25 cellular contexts compared by ENCODE assay signal in the genomic region with DNA sequence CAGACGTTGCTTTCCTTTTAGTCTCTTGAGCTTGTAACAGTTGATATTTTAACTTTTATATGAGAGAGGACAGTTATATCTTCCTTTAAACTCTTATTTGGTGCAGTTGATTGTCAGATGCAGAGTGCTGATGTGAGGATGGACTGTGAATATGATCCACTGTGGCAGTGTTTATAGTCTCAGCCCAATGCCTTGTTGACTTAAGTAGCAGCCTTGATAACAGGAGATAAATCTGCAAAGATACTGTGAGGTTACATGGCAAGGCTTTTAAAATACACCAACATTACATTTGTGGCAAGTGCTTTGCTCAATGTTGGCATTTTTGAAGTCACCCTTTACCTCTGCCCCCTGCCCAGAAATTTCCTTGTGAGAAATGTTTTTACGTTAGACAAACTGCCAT.
DNase-seq lines count a peak whose midpoint lies in the region; ATAC-seq and TF ChIP-seq lines count a peak whose summit lies in the region.
"Had no signal": no experiment of that assay in that cellular context is flagged by ENCODE, and none has a peak within 500 bp of the region (broad histone marks: within the 10 kb centered on the region; RNA-seq: fewer than 3 reads in every experiment).

No MANE protein-coding gene starts in this region.

- H3K36me3 Mint-ChIP-seq in activated T-helper 17 cell treated with anti-CD3 and anti-CD28 coated beads, Interleukin-2, amount 50 U/mL, for 72 hours (ENCODE audit: low read depth): no peaks in the 10 kb centered on the region

- no CpG with 5 or more reads among the region's 2 CpGs for WGBS in mesendoderm (ENCODE audit: extremely low coverage, insufficient coverage, low lambda C conversion rate)

- no peak overlapping the region for H2BK120ac ChIP-seq in mesendoderm (ENCODE audit: low read depth, low read length)

- H3K36me3 ChIP-seq in HEK293 (ENCODE audit: control insufficient read depth in 2 of 2, insufficient read depth in 1 of 2, low read length in 2 of 2) (no peaks in the 10 kb centered on the region), mesendoderm (ENCODE audit: control insufficient read depth, insufficient read depth, low read length) (no peaks in the 10 kb centered on the region)
- H3K36me3 ChIP-seq: BE2C, SJSA1 had no signal

- peak overlapping the region; percentile 47 for H3K4me3 Mint-ChIP-seq in activated T-helper 17 cell treated with anti-CD3 and anti-CD28 coated beads, Interleukin-2, amount 50 U/mL, for 72 hours

- CTCF ChIA-PET in HEK293 (lab: Yijun Ruan, JAX): interaction anchor here (0.6 to 1.0 kb wide), 2 partner anchors 9 to 120 kb away, joined by 3 to 4 read pairs; no protein-coding TSS in a partner anchor

- no peak overlapping the region for H3K56ac ChIP-seq in mesendoderm (ENCODE audit: low read length)

- no peak overlapping the region for H4K8ac ChIP-seq in mesendoderm (ENCODE audit: low read depth, low read length)

- H3K4me1 ChIP-seq in HEK293 (ENCODE audit: control insufficient read depth, insufficient read depth, low read length) (peaks cover 52% of the 10 kb centered on the region), mesendoderm (ENCODE audit: control insufficient read depth, low read depth, low read length) (peaks cover 23% of the 10 kb centered on the region)
- H3K4me1 ChIP-seq: SJSA1 had no signal

- H3K79me1 ChIP-seq in mesendoderm (ENCODE audit: low read length): no peaks in the 10 kb centered on the region

- peak overlapping the region; percentile 81 for H3K27ac Mint-ChIP-seq in activated T-helper 17 cell treated with anti-CD3 and anti-CD28 coated beads, Interleukin-2, amount 50 U/mL, for 72 hours

- H3K18ac ChIP-seq in mesendoderm (ENCODE audit: low read length): no peak overlapping the region

- H3K4me2 ChIP-seq in mesendoderm (ENCODE audit: low read length): no peak overlapping the region

- H2BK5ac ChIP-seq in mesendoderm (ENCODE audit: low read length): no peak overlapping the region

- H3K4me3 ChIP-seq in HEK293 (ENCODE audit: low read depth, low read length) (no peak overlapping the region), mesendoderm (ENCODE audit: low read length) (no peak overlapping the region)
- H3K4me3 ChIP-seq: SJSA1 had no signal

- no peaks in the 10 kb centered on the region for H3K79me2 ChIP-seq in mesendoderm (ENCODE audit: control insufficient read depth, insufficient read depth, low read length)

- peaks cover 4% of the 10 kb centered on the region for H3K27me3 Mint-ChIP-seq in activated T-helper 17 cell treated with anti-CD3 and anti-CD28 coated beads, Interleukin-2, amount 50 U/mL, for 72 hours

- H3K4me1 Mint-ChIP-seq in activated T-helper 17 cell treated with anti-CD3 and anti-CD28 coated beads, Interleukin-2, amount 50 U/mL, for 72 hours: peaks cover 6% of the 10 kb centered on the region

- H2BK15ac ChIP-seq in mesendoderm (replicated peaks; ENCODE audit: low read depth): no peak overlapping the region

- peak overlapping the region; percentile 43 for H3K4ac ChIP-seq in mesendoderm (ENCODE audit: low read depth, low read length)

- no peak overlapping the region for H2AK5ac ChIP-seq in mesendoderm (ENCODE audit: low read length)

- H3K9me3 ChIP-seq in HEK293 (ENCODE audit: control insufficient read depth, insufficient read depth, low read depth, low read length): no peaks in the 10 kb centered on the region
- H3K9me3 ChIP-seq: BE2C, SJSA1 had no signal

- H3K27ac ChIP-seq in HEK293 (ENCODE audit: extremely low read depth, low read depth, low read length): peak overlapping the region; percentile 55; the same call in 1 of the 2 replicates
- no peak overlapping the region for H3K27ac ChIP-seq in mesendoderm (ENCODE audit: low read depth, low read length)
- H3K27ac ChIP-seq: 22Rv1, SJSA1 had no signal

- peak; percentile 11 for DNase-seq in NCI-H748 (lab: John Stamatoyannopoulos, UW; ENCODE audit: unreplicated experiment)
- DNase-seq in NCI-H748 treated with DMSO at 0.1 percent for 48 hours (lab: John Stamatoyannopoulos, UW): no peak
- DNase-seq in mesendoderm: peak; percentile 58
- DNase-seq in GOT3 (lab: John Stamatoyannopoulos, UW): no peak
- DNase-seq in NCI-H524 treated with DMSO at 0.1 percent for 48 hours (lab: John Stamatoyannopoulos, UW): no peak
- DNase-seq: BE2C; Calu3; DND-41; MV-4-11; NCI-H1105; NCI-H1436 treated with DMSO at 0.1 percent for 48 hours; NCI-H187 treated with DMSO at 0.1 percent for 48 hours; NCI-H2171 treated with DMSO at 0.1 percent for 48 hours; NCI-H345; NCI-H510A treated with DMSO at 0.1 percent for 48 hours; NCI-H82; NK-92 treated with Interleukin-12 subunit alpha and Interleukin-12 subunit beta, amount 100 ng/mL, for 24 hours; Right ventricle myocardium superior; RPMI8226 had no signal

- no peak for ATAC-seq in activated T-helper 17 cell treated with anti-CD3 and anti-CD28 coated beads, Interleukin-2, amount 50 U/mL, for 72 hours (replicated peaks)
- ATAC-seq in HG03442 (IDR thresholded peaks at IDR 0.05; ENCODE audit: unreplicated experiment): no peak
- ATAC-seq: HepG2 had no signal

- H4K5ac ChIP-seq in mesendoderm (ENCODE audit: low read length): no peak overlapping the region

- no peak for TF ChIP-seq CTCF in HEK293 (tag by site-specific recombination; IDR thresholded peaks at IDR 0.05)

- no peak overlapping the region for H3K9ac ChIP-seq in mesendoderm (ENCODE audit: low read length)

- no peak overlapping the region for H3K23ac ChIP-seq in mesendoderm (ENCODE audit: low read length)

- H3K9me3 Mint-ChIP-seq in activated T-helper 17 cell treated with anti-CD3 and anti-CD28 coated beads, Interleukin-2, amount 50 U/mL, for 72 hours: no peaks in the 10 kb centered on the region

- POLR2A ChIA-PET in HEK293 (lab: Yijun Ruan, JAX): no interaction called here

- no peaks in the 10 kb centered on the region for H3K27me3 ChIP-seq in mesendoderm (ENCODE audit: insufficient read depth, low read length, poor library complexity)
- H3K27me3 ChIP-seq: BE2C, SJSA1 had no signal

TF ChIP-seq in HEK293, 187 proteins besides CTCF, POLR2A, EP300 and RAD21:
- TF ChIP-seq, protein P1, sequence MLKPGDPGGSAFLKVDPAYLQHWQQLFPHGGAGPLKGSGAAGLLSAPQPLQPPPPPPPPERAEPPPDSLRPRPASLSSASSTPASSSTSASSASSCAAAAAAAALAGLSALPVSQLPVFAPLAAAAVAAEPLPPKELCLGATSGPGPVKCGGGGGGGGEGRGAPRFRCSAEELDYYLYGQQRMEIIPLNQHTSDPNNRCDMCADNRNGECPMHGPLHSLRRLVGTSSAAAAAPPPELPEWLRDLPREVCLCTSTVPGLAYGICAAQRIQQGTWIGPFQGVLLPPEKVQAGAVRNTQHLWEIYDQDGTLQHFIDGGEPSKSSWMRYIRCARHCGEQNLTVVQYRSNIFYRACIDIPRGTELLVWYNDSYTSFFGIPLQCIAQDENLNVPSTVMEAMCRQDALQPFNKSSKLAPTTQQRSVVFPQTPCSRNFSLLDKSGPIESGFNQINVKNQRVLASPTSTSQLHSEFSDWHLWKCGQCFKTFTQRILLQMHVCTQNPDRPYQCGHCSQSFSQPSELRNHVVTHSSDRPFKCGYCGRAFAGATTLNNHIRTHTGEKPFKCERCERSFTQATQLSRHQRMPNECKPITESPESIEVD (tag by site-specific recombination; IDR thresholded peaks at IDR 0.05): 0 out of 2 replicates have a peak, but pooled peaks have one; percentile 25
- peak; percentile 72 for TF ChIP-seq ZNF843 (tag by site-specific recombination; IDR thresholded peaks at IDR 0.05)
- peak; percentile 60; the same call in 1 of the 2 replicates for TF ChIP-seq ZXDB (tag by site-specific recombination; IDR thresholded peaks at IDR 0.05)
- peak; percentile 75 for TF ChIP-seq OSR2 (tag by site-specific recombination; IDR thresholded peaks at IDR 0.05)
- TF ChIP-seq TRIM28 (IDR thresholded peaks at IDR 0.05; ENCODE audit: borderline replicate concordance, low read length): peak; percentile 52; the same call in 1 of the 2 replicates
- TF ChIP-seq OVOL3 (tag by site-specific recombination; IDR thresholded peaks at IDR 0.05): peak; percentile 15; the same call in 1 of the 2 replicates
- no peak for TF ChIP-seq ZNF530 (tag by site-specific recombination; IDR thresholded peaks at IDR 0.05; ENCODE audit: low read depth)
- TF ChIP-seq, protein P2, sequence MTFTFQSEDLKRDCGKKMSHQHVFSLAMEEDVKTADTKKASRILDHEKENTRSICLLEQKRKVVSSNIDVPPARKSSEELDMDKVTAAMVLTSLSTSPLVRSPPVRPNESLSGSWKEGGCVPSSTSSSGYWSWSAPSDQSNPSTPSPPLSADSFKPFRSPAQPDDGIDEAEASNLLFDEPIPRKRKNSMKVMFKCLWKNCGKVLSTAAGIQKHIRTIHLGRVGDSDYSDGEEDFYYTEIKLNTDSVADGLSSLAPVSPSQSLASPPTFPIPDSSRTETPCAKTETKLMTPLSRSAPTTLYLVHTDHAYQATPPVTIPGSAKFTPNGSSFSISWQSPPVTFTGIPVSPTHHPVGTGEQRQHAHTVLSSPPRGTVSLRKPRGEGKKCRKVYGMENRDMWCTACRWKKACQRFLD (tag by site-specific recombination; IDR thresholded peaks at IDR 0.05): no peak
- TF ChIP-seq GFI1B (tag by site-specific recombination; IDR thresholded peaks at IDR 0.05): no peak
- TF ChIP-seq ZBTB17 (tag by site-specific recombination; IDR thresholded peaks at IDR 0.05): peak; percentile 49
- TF ChIP-seq ZNF701 (tag by site-specific recombination; IDR thresholded peaks at IDR 0.05): no peak
- TF ChIP-seq, protein P3, sequence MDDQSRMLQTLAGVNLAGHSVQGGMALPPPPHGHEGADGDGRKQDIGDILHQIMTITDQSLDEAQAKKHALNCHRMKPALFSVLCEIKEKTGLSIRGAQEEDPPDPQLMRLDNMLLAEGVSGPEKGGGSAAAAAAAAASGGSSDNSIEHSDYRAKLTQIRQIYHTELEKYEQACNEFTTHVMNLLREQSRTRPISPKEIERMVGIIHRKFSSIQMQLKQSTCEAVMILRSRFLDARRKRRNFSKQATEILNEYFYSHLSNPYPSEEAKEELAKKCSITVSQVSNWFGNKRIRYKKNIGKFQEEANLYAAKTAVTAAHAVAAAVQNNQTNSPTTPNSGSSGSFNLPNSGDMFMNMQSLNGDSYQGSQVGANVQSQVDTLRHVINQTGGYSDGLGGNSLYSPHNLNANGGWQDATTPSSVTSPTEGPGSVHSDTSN (CRISPR knock-in tag; IDR thresholded peaks at IDR 0.05): no peak
- TF ChIP-seq KLF10 (tag by site-specific recombination; IDR thresholded peaks at IDR 0.05): no peak
- no peak for TF ChIP-seq ZBTB20 (tag by site-specific recombination; IDR thresholded peaks at IDR 0.05)
- peak; percentile 39; the same call in 1 of the 2 replicates for TF ChIP-seq FEZF1 (tag by site-specific recombination; IDR thresholded peaks at IDR 0.05)

Comparison
In these comparisons a context has a peak if more than half of its experiments do, and no peak if none do; other contexts are left out.
1. DNase-seq: peak in NCI-H748 (single experiment) and mesendoderm (single experiment); none in NCI-H748 treated with DMSO at 0.1 percent for 48 hours (single experiment), GOT3 (single experiment) and NCI-H524 treated with DMSO at 0.1 percent for 48 hours (single experiment).